Comparison of ENCODE assay signal across 20 cellular contexts in genomic region chr9:93321220-93321610, GRCh38.
"Had no signal": no experiment of that assay in that cellular context is flagged by ENCODE, and none has a peak within 500 bp of the region (broad histone marks: within the 10 kb centered on the region; RNA-seq: fewer than 3 reads in every experiment).

No MANE protein-coding gene starts in this region.

- H3K9me3 ChIP-seq: body of pancreas, esophagus squamous epithelium, left ventricle myocardium inferior, stomach, tibial artery had no signal

- H3K36me3 Mint-ChIP-seq: activated naive CD4-positive, alpha-beta T cell treated with anti-CD3 and anti-CD28 coated beads, Interleukin-2, amount 50 U/mL, for 24 hours; stimulated activated naive B cell treated with anti-CD40 and anti-IgM and Interleukin-4, amounts not matched to agents 10 μg/mL and 1 μg/mL and 100 μg/mL, for 72 hours had no signal

- H3K27ac ChIP-seq: body of pancreas, epithelial cell of prostate, esophagus squamous epithelium, left ventricle myocardium inferior, stomach, tibial artery had no signal

- DNase-seq: activated CD4-positive, alpha-beta T cell treated with anti-CD3 and anti-CD28 coated beads for 4 hours; activated CD4-positive, alpha-beta T cell treated with anti-CD3 and anti-CD28 coated beads, Interleukin-2, amount 50 U/mL, for 4 hours; activated T-cell treated with anti-CD3 and anti-CD28 coated beads, Interleukin-2, amount 50 U/mL, for 24 hours; body of pancreas; effector CD8-positive, alpha-beta T cell; esophagus squamous epithelium; foreskin melanocyte; left ventricle myocardium inferior; occipital lobe; right cardiac atrium; stimulated activated CD4-positive, alpha-beta T cell treated with anti-CD3 and anti-CD28 coated beads, Interleukin-15, amount 100 ng/mL, for 24 hours; stimulated activated CD4-positive, alpha-beta T cell treated with anti-CD3 and anti-CD28 coated beads, Interleukin-2, amount 100 ng/mL, for 24 hours; stimulated activated naive B cell treated with anti-CD40 and anti-IgM and Interleukin-4, amounts not matched to agents 10 μg/mL and 1 μg/mL and 100 μg/mL, for 72 hours; stomach; T-helper 1 cell had no signal

- H3K4me3 Mint-ChIP-seq: activated naive CD4-positive, alpha-beta T cell treated with anti-CD3 and anti-CD28 coated beads, Interleukin-2, amount 50 U/mL, for 24 hours; activated T-cell treated with anti-CD3 and anti-CD28 coated beads, Interleukin-2, amount 50 U/mL, for 24 hours; neural crest cell; stimulated activated naive B cell treated with anti-CD40 and anti-IgM and Interleukin-4, amounts not matched to agents 10 μg/mL and 1 μg/mL and 100 μg/mL, for 72 hours; T-helper 2 cell treated with Interferon-gamma antibody and Interleukin-4, amounts not matched to agents 5 μg/mL and 100 μg/mL, for 36 hours had no signal

- H3K4me3 ChIP-seq: body of pancreas, esophagus squamous epithelium, left ventricle myocardium inferior, stomach, tibial artery had no signal

- H3K4me1 Mint-ChIP-seq: neural crest cell; stimulated activated naive B cell treated with anti-CD40 and anti-IgM and Interleukin-4, amounts not matched to agents 10 μg/mL and 1 μg/mL and 100 μg/mL, for 72 hours had no signal

- H3K27ac Mint-ChIP-seq: activated naive CD4-positive, alpha-beta T cell treated with anti-CD3 and anti-CD28 coated beads, Interleukin-2, amount 50 U/mL, for 24 hours; activated T-cell treated with anti-CD3 and anti-CD28 coated beads, Interleukin-2, amount 50 U/mL, for 24 hours; stimulated activated naive B cell treated with anti-CD40 and anti-IgM and Interleukin-4, amounts not matched to agents 10 μg/mL and 1 μg/mL and 100 μg/mL, for 72 hours; T-helper 2 cell treated with Interferon-gamma antibody and Interleukin-4, amounts not matched to agents 5 μg/mL and 100 μg/mL, for 36 hours had no signal

- H3K36me3 ChIP-seq: esophagus squamous epithelium, tibial artery had no signal

- H3K4me1 ChIP-seq: body of pancreas, esophagus squamous epithelium, left ventricle myocardium inferior, stomach, tibial artery had no signal

- H3K9me3 Mint-ChIP-seq: activated naive CD4-positive, alpha-beta T cell treated with anti-CD3 and anti-CD28 coated beads, Interleukin-2, amount 50 U/mL, for 24 hours; activated T-cell treated with anti-CD3 and anti-CD28 coated beads, Interleukin-2, amount 50 U/mL, for 24 hours; neural crest cell; stimulated activated naive B cell treated with anti-CD40 and anti-IgM and Interleukin-4, amounts not matched to agents 10 μg/mL and 1 μg/mL and 100 μg/mL, for 72 hours; T-helper 2 cell treated with Interferon-gamma antibody and Interleukin-4, amounts not matched to agents 5 μg/mL and 100 μg/mL, for 36 hours had no signal

- ATAC-seq: body of pancreas; right cardiac atrium; stimulated activated naive B cell treated with anti-CD40 and anti-IgM and Interleukin-4, amounts not matched to agents 10 μg/mL and 1 μg/mL and 100 μg/mL, for 72 hours had no signal

- H3K27me3 ChIP-seq: body of pancreas had no signal
